In genomic region chr5:171595801-171596231, GRCh38 we compare ENCODE assay signal across 10 cellular contexts.
A peak's percentile ranks its signal among the peaks of the same experiment; 100 is the strongest.
DNase-seq lines count a peak whose midpoint lies in the region; ATAC-seq, FAIRE-seq and TF ChIP-seq lines count a peak whose summit lies in the region.
"Had no signal": no experiment of that assay in that cellular context is flagged by ENCODE, and none has a peak within 500 bp of the region (broad histone marks: within the 10 kb centered on the region; RNA-seq: fewer than 3 reads in every experiment).

No MANE protein-coding gene starts in this region.

- CTCF ChIA-PET in activated naive CD4-positive, alpha-beta T cell treated with anti-CD3 and anti-CD28 coated beads, Interleukin-2, amount 10 ng/mL, durations not matched to agents 7 days and 5 days (lab: Charles Lee), result no interaction called here

- H3K9me3 Mint-ChIP-seq in activated naive CD4-positive, alpha-beta T cell treated with anti-CD3 and anti-CD28 coated beads, Interleukin-2, amount 50 U/mL, for 72 hours, result peaks cover 5 to 11% of the 10 kb centered on the region in 2 donors
- H3K9me3 Mint-ChIP-seq in activated naive CD4-positive, alpha-beta T cell treated with anti-CD3 and anti-CD28 coated beads, Interleukin-2, amount 10 ng/mL, durations not matched to agents 7 days and 5 days, result no peaks in the 10 kb centered on the region

- 58 to 59% methylated on average over 3 of the region's 3 CpGs for WGBS in thyroid gland, 2 donors

- no peak overlapping the region for H3K4me3 ChIP-seq in thyroid gland (replicated peaks in 1 of 3)
- H3K4me3 ChIP-seq: adrenal gland had no signal

- intact Hi-C loops in thyroid gland (cut with DNase I), result no loop called here

- H3K27me3 ChIP-seq in thyroid gland, result no peaks in the 10 kb centered on the region
- H3K27me3 ChIP-seq: adrenal gland had no signal

- DNase-seq in activated naive CD4-positive, alpha-beta T cell treated with anti-CD3 and anti-CD28 coated beads, Interleukin-2, amount 50 U/mL, for 72 hours (ENCODE audit: low spot score in 2 of 2), result peak in 1 of 2 donors; percentile 23
- no peak for DNase-seq in activated naive CD4-positive, alpha-beta T cell treated with anti-CD3 and anti-CD28 coated beads, Interleukin-2, amount 10 ng/mL, durations not matched to agents 7 days and 5 days
- peak; percentile 64 for DNase-seq in HTR-8/SVneo (ENCODE audit: insufficient read length, low spot score)
- peak; percentile 81 for DNase-seq in fibroblast of gingiva (ENCODE audit: low read depth)
- peak in 1 of 2 donors; percentile 25 for DNase-seq in thyroid gland
- no peak for DNase-seq in NCI-H1105 treated with DMSO at 0.1 percent for 48 hours (lab: John Stamatoyannopoulos, UW)
- DNase-seq in putamen (ENCODE audit: low spot score), result no peak
- no peak for DNase-seq in activated CD4-positive, alpha-beta T cell treated with anti-CD3 and anti-CD28 coated beads for 1 hour
- DNase-seq: CD4-positive, CD25-positive, alpha-beta regulatory T cell had no signal

- H3K9me3 ChIP-seq in thyroid gland, result no peaks in the 10 kb centered on the region
- H3K9me3 ChIP-seq: adrenal gland had no signal

- H3K36me3 Mint-ChIP-seq in activated naive CD4-positive, alpha-beta T cell treated with anti-CD3 and anti-CD28 coated beads, Interleukin-2, amount 50 U/mL, for 72 hours, result no peaks in the 10 kb centered on the region
- H3K36me3 Mint-ChIP-seq in activated naive CD4-positive, alpha-beta T cell treated with anti-CD3 and anti-CD28 coated beads, Interleukin-2, amount 10 ng/mL, durations not matched to agents 7 days and 5 days, result no peaks in the 10 kb centered on the region
- H3K36me3 Mint-ChIP-seq: CD4-positive, CD25-positive, alpha-beta regulatory T cell had no signal

- peaks cover 8 to 15% of the 10 kb centered on the region in 2 donors for H3K4me1 ChIP-seq in thyroid gland
- H3K4me1 ChIP-seq: adrenal gland had no signal

- no peak for TF ChIP-seq POLR2A in thyroid gland (IDR thresholded peaks at IDR 0.05)

- peak overlapping the region; percentile 72 to 80 (median 73) for H3K27ac ChIP-seq in thyroid gland
- H3K27ac ChIP-seq: adrenal gland had no signal

- FAIRE-seq in HTR-8/SVneo (lab: Jason Lieb, UNC), result peak; percentile 52

- no peaks in the 10 kb centered on the region for H3K4me1 Mint-ChIP-seq in activated naive CD4-positive, alpha-beta T cell treated with anti-CD3 and anti-CD28 coated beads, Interleukin-2, amount 10 ng/mL, durations not matched to agents 7 days and 5 days
- H3K4me1 Mint-ChIP-seq: CD4-positive, CD25-positive, alpha-beta regulatory T cell had no signal

- peaks cover 14% of the 10 kb centered on the region for H3K27me3 Mint-ChIP-seq in activated naive CD4-positive, alpha-beta T cell treated with anti-CD3 and anti-CD28 coated beads, Interleukin-2, amount 10 ng/mL, durations not matched to agents 7 days and 5 days
- H3K27me3 Mint-ChIP-seq: CD4-positive, CD25-positive, alpha-beta regulatory T cell had no signal

- TF ChIP-seq CTCF in thyroid gland (IDR thresholded peaks at IDR 0.05), result no peak

- peak; percentile 73 to 90 for ATAC-seq in activated naive CD4-positive, alpha-beta T cell treated with anti-CD3 and anti-CD28 coated beads, Interleukin-2, amount 50 U/mL, for 72 hours

- no peak overlapping the region for H3K4me3 Mint-ChIP-seq in activated naive CD4-positive, alpha-beta T cell treated with anti-CD3 and anti-CD28 coated beads, Interleukin-2, amount 10 ng/mL, durations not matched to agents 7 days and 5 days
- H3K4me3 Mint-ChIP-seq: CD4-positive, CD25-positive, alpha-beta regulatory T cell had no signal

- no peak overlapping the region for H3K27ac Mint-ChIP-seq in activated naive CD4-positive, alpha-beta T cell treated with anti-CD3 and anti-CD28 coated beads, Interleukin-2, amount 50 U/mL, for 72 hours
- H3K27ac Mint-ChIP-seq in activated naive CD4-positive, alpha-beta T cell treated with anti-CD3 and anti-CD28 coated beads, Interleukin-2, amount 10 ng/mL, durations not matched to agents 7 days and 5 days, result no peak overlapping the region
- H3K27ac Mint-ChIP-seq: CD4-positive, CD25-positive, alpha-beta regulatory T cell had no signal

- no peaks in the 10 kb centered on the region for H3K36me3 ChIP-seq in thyroid gland
- H3K36me3 ChIP-seq: adrenal gland had no signal

Comparison
In these comparisons a context has a peak if more than half of its experiments do, and no peak if none do; other contexts are left out.
1. DNase-seq: peak in HTR-8/SVneo (single experiment) and fibroblast of gingiva (single experiment); none in activated naive CD4-positive, alpha-beta T cell treated with anti-CD3 and anti-CD28 coated beads, Interleukin-2, amount 10 ng/mL, durations not matched to agents 7 days and 5 days (single experiment), NCI-H1105 treated with DMSO at 0.1 percent for 48 hours (single experiment), putamen (single experiment) and activated CD4-positive, alpha-beta T cell treated with anti-CD3 and anti-CD28 coated beads for 1 hour (single experiment).